1 cellular context compared by ENCODE assay signal in genomic region chr18:9097349-9097748, GRCh38.
TF ChIP-seq lines count a peak whose summit lies in the region.

No MANE protein-coding gene starts in this region.

TF ChIP-seq in H1, 55 proteins besides CTCF, POLR2A, EP300 and RAD21:
- TF ChIP-seq HDAC2 (IDR thresholded peaks at IDR 0.05; ENCODE audit: borderline replicate concordance in 1 of 2, low read depth in 2 of 2, low read length in 2 of 2) (no peak), RBBP5 (IDR thresholded peaks at IDR 0.05; ENCODE audit: borderline replicate concordance, low read depth, low read length) (no peak), SP1 (IDR thresholded peaks at IDR 0.05; ENCODE audit: low read depth, low read length) (no peak), KDM4A (IDR thresholded peaks at IDR 0.05; ENCODE audit: low read depth, low read length, severe bottlenecking) (no peak), TBP (IDR thresholded peaks at IDR 0.05; ENCODE audit: low read depth, low read length) (no peak), KDM1A (IDR thresholded peaks at IDR 0.05; ENCODE audit: borderline replicate concordance, low read length) (no peak), JUND (IDR thresholded peaks at IDR 0.05; ENCODE audit: low read length) (no peak), MAFK (IDR thresholded peaks at IDR 0.05; ENCODE audit: low read depth, low read length) (no peak), EGR1 (IDR thresholded peaks at IDR 0.05; ENCODE audit: borderline replicate concordance, low read depth, low read length) (no peak), BACH1 (IDR thresholded peaks at IDR 0.05; ENCODE audit: low read length) (no peak), TAF1 (IDR thresholded peaks at IDR 0.05; ENCODE audit: low read depth, low read length) (no peak), CTBP2 (IDR thresholded peaks at IDR 0.05; ENCODE audit: borderline replicate concordance, insufficient read depth, insufficient read length, low read length) (no peak), CBX8 (IDR thresholded peaks at IDR 0.05; ENCODE audit: borderline replicate concordance, low read depth, low read length) (no peak), CHD1 (IDR thresholded peaks at IDR 0.05; ENCODE audit: low read depth, low read length) (no peak), JUN (IDR thresholded peaks at IDR 0.05; ENCODE audit: low read depth, low read length) (no peak), RNF2 (IDR thresholded peaks at IDR 0.05; ENCODE audit: borderline replicate concordance, low read depth, low read length, missing control alignments, poor library complexity, severe bottlenecking) (no peak), USF2 (IDR thresholded peaks at IDR 0.05; ENCODE audit: low read length) (no peak), YY1 (IDR thresholded peaks at IDR 0.05; ENCODE audit: low read depth, low read length) (no peak)
